16 cellular contexts compared by ENCODE assay signal in genomic region chr22:46362221-46362933, GRCh38. TPM values are rescaled to one million over a fixed set of nuclear protein-coding genes. Genes with fewer than 3 reads are reported as not detected.
DNase-seq lines count a peak whose midpoint lies in the region; ATAC-seq and TF ChIP-seq lines count a peak whose summit lies in the region.
"Had no signal": no experiment of that assay in that cellular context is flagged by ENCODE, and none has a peak within 500 bp of the region (broad histone marks: within the 10 kb centered on the region; RNA-seq: fewer than 3 reads in every experiment).

No MANE protein-coding gene starts in this region.

- no peak overlapping the region for H3K4me3 ChIP-seq in GM06990 (replicated peaks; ENCODE audit: low read depth, low read length)
- H3K4me3 ChIP-seq: breast epithelium had no signal

- H3K27me3 Mint-ChIP-seq in WTC11 (ENCODE audit: low read depth) (no peaks in the 10 kb centered on the region), memory B cell (no peaks in the 10 kb centered on the region)

- H3K4me1 Mint-ChIP-seq in WTC11 (no peaks in the 10 kb centered on the region), memory B cell (peaks cover 7% of the 10 kb centered on the region)
- H3K4me1 Mint-ChIP-seq: activated naive CD4-positive, alpha-beta T cell treated with anti-CD3 and anti-CD28 coated beads, Interleukin-2, amount 10 ng/mL, durations not matched to agents 7 days and 5 days had no signal

- H3K9me3 Mint-ChIP-seq in WTC11 (peaks cover 7% of the 10 kb centered on the region; the same call in 1 of the 2 replicates), memory B cell (no peaks in the 10 kb centered on the region)
- H3K9me3 Mint-ChIP-seq: activated naive CD4-positive, alpha-beta T cell treated with anti-CD3 and anti-CD28 coated beads, Interleukin-2, amount 10 ng/mL, durations not matched to agents 7 days and 5 days; effector memory CD8-positive, alpha-beta T cell had no signal

- CTCF ChIA-PET in WTC11 (lab: Charles Lee), result no interaction called here

- POLR2A ChIA-PET in WTC11 (lab: Charles Lee), result no interaction called here

- H3K27ac Mint-ChIP-seq in WTC11, result peak overlapping the region; percentile 90
- no peak overlapping the region for H3K27ac Mint-ChIP-seq in memory B cell
- H3K27ac Mint-ChIP-seq: activated naive CD4-positive, alpha-beta T cell treated with anti-CD3 and anti-CD28 coated beads, Interleukin-2, amount 10 ng/mL, durations not matched to agents 7 days and 5 days had no signal

- TF ChIP-seq CTCF in 22Rv1 (IDR thresholded peaks at IDR 0.05), result no peak
- TF ChIP-seq CTCF in GM06990 (IDR thresholded peaks at IDR 0.05; ENCODE audit: insufficient read depth, low read length, poor library complexity, severe bottlenecking), result no peak
- TF ChIP-seq CTCF in WTC11 (IDR thresholded peaks at IDR 0.05), result no peak

- no peaks in the 10 kb centered on the region; the same call in 1 of the 2 replicates for H3K27me3 ChIP-seq in GM06990 (replicated peaks; ENCODE audit: control insufficient read depth, insufficient read depth, low read length)
- H3K27me3 ChIP-seq: breast epithelium, foreskin keratinocyte had no signal

- peak overlapping the region; percentile 31 for H3K27ac ChIP-seq in 22Rv1
- H3K27ac ChIP-seq: breast epithelium, foreskin keratinocyte, VCaP had no signal

- DNase-seq in GM06990 (ENCODE audit: extremely low read depth, insufficient read length) (peak; percentile 58), WTC11 (ENCODE audit: low spot score) (no peak), memory B cell (ENCODE audit: low spot score in 2 of 2) (no peak), MV-4-11 (lab: John Stamatoyannopoulos, UW) (no peak), cerebellar cortex (ENCODE audit: low spot score) (no peak)
- DNase-seq: activated naive CD4-positive, alpha-beta T cell treated with anti-CD3 and anti-CD28 coated beads, Interleukin-2, amount 10 ng/mL, durations not matched to agents 7 days and 5 days; AML-193; effector memory CD8-positive, alpha-beta T cell; foreskin keratinocyte; mesendoderm; stimulated activated CD4-positive, alpha-beta T cell treated with anti-CD3 and anti-CD28 coated beads, Interleukin-12 subunit alpha, Interleukin-12 subunit beta, amount 100 ng/mL, for 4 hours had no signal

- ATAC-seq in WTC11 (peak; percentile 14; the same call in 1 of the 2 replicates), memory B cell (ENCODE audit: low read depth) (peak; percentile 60), GM18867 (IDR thresholded peaks at IDR 0.05; ENCODE audit: unreplicated experiment) (no peak), HG03571 (IDR thresholded peaks at IDR 0.05; ENCODE audit: unreplicated experiment) (no peak)
- ATAC-seq: effector memory CD8-positive, alpha-beta T cell; foreskin keratinocyte had no signal

- H3K36me3 Mint-ChIP-seq in WTC11 (peaks cover 14% of the 10 kb centered on the region), memory B cell (peaks cover 11% of the 10 kb centered on the region)

- H3K4me3 Mint-ChIP-seq in WTC11 (no peak overlapping the region), memory B cell (no peak overlapping the region)
- H3K4me3 Mint-ChIP-seq: activated naive CD4-positive, alpha-beta T cell treated with anti-CD3 and anti-CD28 coated beads, Interleukin-2, amount 10 ng/mL, durations not matched to agents 7 days and 5 days; effector memory CD8-positive, alpha-beta T cell had no signal

- peaks cover 3% of the 10 kb centered on the region for H3K36me3 ChIP-seq in GM06990 (ENCODE audit: control insufficient read depth, insufficient read depth, low read length)
- H3K36me3 ChIP-seq: breast epithelium had no signal

TF ChIP-seq in WTC11, 78 proteins besides CTCF, POLR2A, EP300 and RAD21:
- no peak for TF ChIP-seq NFYB (CRISPR knock-in tag; conservative IDR thresholded peaks at IDR 0.05; ENCODE audit: low read depth)
- no peak for TF ChIP-seq ELF4 (CRISPR knock-in tag; IDR thresholded peaks at IDR 0.05; ENCODE audit: low read depth)
- TF ChIP-seq CREM (CRISPR knock-in tag; IDR thresholded peaks at IDR 0.05), result no peak
- no peak for TF ChIP-seq ZNF219 (CRISPR knock-in tag; IDR thresholded peaks at IDR 0.05; ENCODE audit: borderline replicate concordance)
- TF ChIP-seq GABPB1 (CRISPR knock-in tag; IDR thresholded peaks at IDR 0.05), result peak; percentile 58
- TF ChIP-seq ZNF512 (CRISPR knock-in tag; IDR thresholded peaks at IDR 0.05; ENCODE audit: borderline replicate concordance), result no peak

RNA-seq across cellular contexts. Expression of gene TRMU, which starts 26.9 kb away (rescaled TPM):
- total RNA-seq in WTC11 (2021), result 62.4 to 103 TPM (median 64.6 TPM) in 3 replicates

Comparison
In these comparisons a context has a peak if more than half of its experiments do, and no peak if none do; other contexts are left out.
1. ATAC-seq: peak in WTC11 (single experiment) and memory B cell (single experiment); none in GM18867 (single experiment) and HG03571 (single experiment).